Comparison of ENCODE assay signal across 25 cellular contexts in the genomic region with DNA sequence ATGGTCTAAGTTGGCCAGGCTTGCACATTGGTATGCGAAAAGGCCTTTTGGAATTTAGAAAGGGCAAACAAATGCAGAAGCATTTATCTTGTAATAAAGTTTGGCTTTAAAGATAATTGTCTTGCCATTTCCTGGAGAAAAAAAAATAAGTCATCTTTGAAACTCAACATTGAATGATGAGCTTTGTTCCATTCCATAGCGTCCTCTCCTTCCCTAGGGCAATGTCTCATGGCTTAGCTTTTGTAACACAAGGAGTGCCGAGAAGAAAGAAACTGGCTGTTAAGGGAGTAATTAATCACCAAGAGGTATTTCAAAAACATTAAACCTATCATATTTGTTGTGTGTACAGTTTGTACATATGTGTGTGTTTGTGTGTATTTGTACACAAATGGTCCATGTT.
"Had no signal": no experiment of that assay in that cellular context is flagged by ENCODE, and none has a peak within 500 bp of the region (broad histone marks: within the 10 kb centered on the region; RNA-seq: fewer than 3 reads in every experiment).

No MANE protein-coding gene starts in this region.

- H3K27ac Mint-ChIP-seq: naive thymus-derived CD8-positive, alpha-beta T cell; progenitor cell of endocrine pancreas; stimulated activated naive CD8-positive, alpha-beta T cell treated with anti-CD3 and anti-CD28 coated beads, Interleukin-15, Interleukin-2, amounts not matched to agents 100 ng/mL and 50 ng/mL, for 24 hours had no signal

- H3K27ac ChIP-seq: left lung, ovary, right atrium auricular region, right lobe of liver, suprapubic skin, thoracic aorta, tibial artery, uterus had no signal

- H3K4me1 ChIP-seq: left lung, right atrium auricular region, right lobe of liver, suprapubic skin, tibial artery, uterus had no signal

- H3K4me2 ChIP-seq: smooth muscle cell had no signal

- H3K9me3 ChIP-seq: left lung, ovary, right atrium auricular region, right lobe of liver, suprapubic skin, thoracic aorta, tibial artery, uterus had no signal

- ATAC-seq: left colon; left lung; naive thymus-derived CD8-positive, alpha-beta T cell; right lobe of liver had no signal

- H3K36me3 Mint-ChIP-seq: naive thymus-derived CD8-positive, alpha-beta T cell had no signal

- H3K36me3 ChIP-seq: left lung, ovary, right atrium auricular region, right lobe of liver, suprapubic skin, thoracic aorta, tibial artery, uterus had no signal

- H3K4me3 Mint-ChIP-seq: naive thymus-derived CD8-positive, alpha-beta T cell; nephron; neural crest cell; stimulated activated naive CD8-positive, alpha-beta T cell treated with anti-CD3 and anti-CD28 coated beads, Interleukin-15, Interleukin-2, amounts not matched to agents 100 ng/mL and 50 ng/mL, for 24 hours had no signal

- H3K4me3 ChIP-seq: left lung, lung, ovary, right atrium auricular region, right lobe of liver, smooth muscle cell, suprapubic skin, thoracic aorta, tibial artery, uterus had no signal

- H3K27me3 ChIP-seq: left lung, ovary, right atrium auricular region, right lobe of liver, suprapubic skin, tibial artery, uterus had no signal

- H3K4me1 Mint-ChIP-seq: naive thymus-derived CD8-positive, alpha-beta T cell had no signal

- DNase-seq: hippocampal formation; kidney; left colon; left lung; naive thymus-derived CD8-positive, alpha-beta T cell; occipital lobe; ovary; right lobe of liver; stimulated activated CD4-positive, alpha-beta T cell treated with anti-CD3 and anti-CD28 coated beads, Interleukin-12 subunit alpha, Interleukin-12 subunit beta, amount 100 ng/mL, for 4 hours; stimulated activated CD4-positive, alpha-beta T cell treated with anti-CD3 and anti-CD28 coated beads, Interleukin-15, amount 100 ng/mL, for 24 hours; stimulated activated CD4-positive, alpha-beta T cell treated with anti-CD3 and anti-CD28 coated beads, Interleukin-2, amount 100 ng/mL, for 24 hours; stimulated activated CD4-positive, alpha-beta T cell treated with anti-CD3 and anti-CD28 coated beads, Interleukin-4, amount 100 ng/mL, for 1 hour; stimulated activated naive CD4-positive, alpha-beta T cell; tibial artery; trophoblast cell; uterus had no signal
